In the genomic region with DNA sequence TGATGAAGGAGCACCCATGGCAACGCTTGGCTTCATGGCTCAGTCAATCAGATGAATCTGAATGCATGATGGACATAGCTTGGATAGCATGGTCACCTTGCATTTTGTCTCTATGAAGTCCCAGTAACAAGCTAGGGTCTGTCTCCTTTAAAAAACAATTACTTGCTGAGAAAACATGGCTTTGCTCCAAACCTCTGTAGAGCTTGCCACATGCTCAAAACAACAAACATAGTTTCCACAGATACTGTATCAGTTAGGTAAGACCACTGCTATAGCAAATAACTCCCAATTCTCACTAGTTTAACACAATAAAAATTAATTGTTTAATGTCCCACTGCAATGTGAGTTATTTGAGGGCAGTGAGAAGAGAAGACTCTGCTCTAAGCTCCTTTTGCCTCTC, we compare ENCODE assay signal across 18 cellular contexts.
A peak's percentile ranks its signal among the peaks of the same experiment; 100 is the strongest.
DNase-seq lines count a peak whose midpoint lies in the region; ATAC-seq and TF ChIP-seq lines count a peak whose summit lies in the region.
"Had no signal": no experiment of that assay in that cellular context is flagged by ENCODE, and none has a peak within 500 bp of the region (broad histone marks: within the 10 kb centered on the region; RNA-seq: fewer than 3 reads in every experiment).

No MANE protein-coding gene starts in this region.

- TF ChIP-seq CTCF in choroid plexus epithelial cell (conservative IDR thresholded peaks at IDR 0.05; ENCODE audit: low read depth, low read length) (no peak), heart left ventricle (IDR thresholded peaks at IDR 0.05) (no peak)

- no peak for TF ChIP-seq POLR2A in heart left ventricle (IDR thresholded peaks at IDR 0.05)

- no peak for ATAC-seq in GM18520 (IDR thresholded peaks at IDR 0.05; ENCODE audit: unreplicated experiment)
- ATAC-seq in heart left ventricle: no peak
- ATAC-seq: SK-N-SH treated with all-trans-retinoic acid at 6 μM for 48 hours had no signal

- intact Hi-C loops in heart left ventricle (cut with DNase I): no loop called here

- peaks cover 0 to under 1% (median 0%) of the 10 kb centered on the region in 12 donors for H3K9me3 ChIP-seq in heart left ventricle
- H3K9me3 ChIP-seq: BLaER1 had no signal

- no peaks in the 10 kb centered on the region for H3K36me3 ChIP-seq in heart left ventricle
- H3K36me3 ChIP-seq: BLaER1 had no signal

- DNase-seq in LHCN-M2 (ENCODE audit: low read depth) (peak; percentile 47), choroid plexus epithelial cell (ENCODE audit: low read depth) (peak; percentile 78), fibroblast of the conjunctiva (ENCODE audit: low read depth) (peak; percentile 35), renal cortical epithelial cell (ENCODE audit: low read depth) (peak; percentile 76), DMS153 treated with DMSO at 0.1 percent for 48 hours (lab: John Stamatoyannopoulos, UW; ENCODE audit: unreplicated experiment) (no peak), C1 segment of cervical spinal cord (lab: John Stamatoyannopoulos, UW) (no peak), heart left ventricle (no peak)
- DNase-seq: GDM1, MM.1S, NCI-H1105 treated with DMSO at 0.1 percent for 48 hours, NCI-H1694 treated with DMSO at 0.1 percent for 48 hours, NCI-H2107, NCI-H226, NCI-H526, SHP77 treated with DMSO at 0.1 percent for 48 hours had no signal

- H3K27me3 ChIP-seq in heart left ventricle: no peaks in the 10 kb centered on the region
- H3K27me3 ChIP-seq: BLaER1 had no signal

- no peak overlapping the region for H3K27ac ChIP-seq in heart left ventricle
- H3K27ac ChIP-seq: BLaER1 had no signal

- H3K4me1 ChIP-seq in heart left ventricle: no peaks in the 10 kb centered on the region
- H3K4me1 ChIP-seq: BLaER1 had no signal

- 71 to 96% (median 92%) methylated on average over 1 of the region's 1 CpG for WGBS in heart left ventricle, 4 donors

- H3K4me3 ChIP-seq in choroid plexus epithelial cell (ENCODE audit: low read depth, low read length): no peak overlapping the region
- no peak overlapping the region for H3K4me3 ChIP-seq in heart left ventricle
- H3K4me3 ChIP-seq: BLaER1 had no signal

Comparison
In these comparisons a context has a peak if more than half of its experiments do, and no peak if none do; other contexts are left out.
1. DNase-seq: peak in LHCN-M2 (single experiment), choroid plexus epithelial cell (single experiment), fibroblast of the conjunctiva (single experiment) and renal cortical epithelial cell (single experiment); none in DMS153 treated with DMSO at 0.1 percent for 48 hours (single experiment), C1 segment of cervical spinal cord (0 of 14) and heart left ventricle (0 of 5).